11 cellular contexts compared by ENCODE assay signal in the genomic region with DNA sequence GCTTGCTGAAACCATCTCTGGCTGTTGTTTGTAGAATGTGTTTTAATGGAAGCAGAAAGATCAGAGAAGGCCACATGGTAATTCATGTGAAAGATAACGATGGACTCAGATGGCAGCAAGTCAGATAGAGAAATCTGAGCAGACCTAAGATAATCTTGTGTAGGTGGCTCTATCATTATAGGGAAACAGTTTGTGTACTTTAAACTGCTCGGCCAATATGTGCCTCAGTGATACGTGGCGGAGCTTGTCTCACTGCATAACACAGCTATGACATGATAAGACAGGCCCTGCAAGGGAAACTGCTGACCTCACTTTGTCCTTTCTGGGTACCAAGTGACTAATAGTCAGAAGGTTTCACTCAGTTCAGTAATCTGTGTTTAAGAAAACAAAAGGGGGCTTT. TPM values are rescaled to one million over a fixed set of nuclear protein-coding genes. Genes with fewer than 3 reads are reported as not detected.
DNase-seq lines count a peak whose midpoint lies in the region; ATAC-seq and TF ChIP-seq lines count a peak whose summit lies in the region.
"Had no signal": no experiment of that assay in that cellular context is flagged by ENCODE, and none has a peak within 500 bp of the region (broad histone marks: within the 10 kb centered on the region; RNA-seq: fewer than 3 reads in every experiment).

No MANE protein-coding gene starts in this region.

- no peak overlapping the region for H3K4me3 ChIP-seq in left ventricle myocardium inferior
- H3K4me3 ChIP-seq: A549 had no signal

- ATAC-seq in Right ventricle myocardium superior (ENCODE audit: poor library complexity) (peak; percentile 70), HG03460 (IDR thresholded peaks at IDR 0.05; ENCODE audit: unreplicated experiment) (peak; percentile 61), esophagus mucosa (peak; percentile 100)
- ATAC-seq: A549, Panc1 had no signal

- DNase-seq in Right ventricle myocardium superior (no peak), left ventricle myocardium inferior (no peak), NCI-H510A treated with DMSO at 0.1 percent for 48 hours (lab: John Stamatoyannopoulos, UW) (no peak), AG08395 (ENCODE audit: low spot score) (no peak), iPS-NIHi7 (ENCODE audit: extremely low spot score) (no peak)
- no peak for DNase-seq in activated T-helper 2 cell treated with anti-CD3 and anti-CD28 coated beads, Interferon-gamma antibody, Interleukin-2, Interleukin-4, amounts not matched to agents 10 μg/mL and 5 μg/mL and 100 μg/mL, durations not matched to agents 14 hours and 24 hours and 36 hours (ENCODE audit: low spot score)
- DNase-seq: stimulated activated CD4-positive, alpha-beta T cell treated with anti-CD3 and anti-CD28 coated beads, Interleukin-2, amount 100 ng/mL, for 48 hours had no signal

- no peaks in the 10 kb centered on the region for H3K36me3 Mint-ChIP-seq in activated T-helper 2 cell treated with anti-CD3 and anti-CD28 coated beads, Interferon-gamma antibody, Interleukin-2, Interleukin-4, amounts not matched to agents 10 μg/mL and 5 μg/mL and 100 μg/mL, durations not matched to agents 14 hours and 24 hours and 36 hours (ENCODE audit: low read depth)

- H3K27me3 ChIP-seq in left ventricle myocardium inferior (ENCODE audit: low read depth), result no peaks in the 10 kb centered on the region

- no peak overlapping the region for H3K4me3 Mint-ChIP-seq in activated T-helper 2 cell treated with anti-CD3 and anti-CD28 coated beads, Interferon-gamma antibody, Interleukin-2, Interleukin-4, amounts not matched to agents 10 μg/mL and 5 μg/mL and 100 μg/mL, durations not matched to agents 14 hours and 24 hours and 36 hours (ENCODE audit: low read depth)

- H3K36me3 ChIP-seq in left ventricle myocardium inferior, result no peaks in the 10 kb centered on the region

- no peak for TF ChIP-seq CTCF in left ventricle myocardium inferior (IDR thresholded peaks at IDR 0.05; ENCODE audit: borderline replicate concordance)

- H3K27ac Mint-ChIP-seq in activated T-helper 2 cell treated with anti-CD3 and anti-CD28 coated beads, Interferon-gamma antibody, Interleukin-2, Interleukin-4, amounts not matched to agents 10 μg/mL and 5 μg/mL and 100 μg/mL, durations not matched to agents 14 hours and 24 hours and 36 hours, result no peak overlapping the region

- H3K27me3 Mint-ChIP-seq in activated T-helper 2 cell treated with anti-CD3 and anti-CD28 coated beads, Interferon-gamma antibody, Interleukin-2, Interleukin-4, amounts not matched to agents 10 μg/mL and 5 μg/mL and 100 μg/mL, durations not matched to agents 14 hours and 24 hours and 36 hours (ENCODE audit: low read depth), result no peaks in the 10 kb centered on the region

- no peaks in the 10 kb centered on the region for H3K9me3 Mint-ChIP-seq in activated T-helper 2 cell treated with anti-CD3 and anti-CD28 coated beads, Interferon-gamma antibody, Interleukin-2, Interleukin-4, amounts not matched to agents 10 μg/mL and 5 μg/mL and 100 μg/mL, durations not matched to agents 14 hours and 24 hours and 36 hours

- H3K4me1 ChIP-seq in left ventricle myocardium inferior, result no peaks in the 10 kb centered on the region
- H3K4me1 ChIP-seq: A549 had no signal

- peaks cover 14% of the 10 kb centered on the region for H3K9me3 ChIP-seq in left ventricle myocardium inferior (replicated peaks)
- H3K9me3 ChIP-seq: A549 had no signal

- intact Hi-C loops in Right ventricle myocardium superior (cut with DNase I), result no loop called here
- intact Hi-C loops in left ventricle myocardium inferior (cut with micrococcal nuclease), result no loop called here
- intact Hi-C loops in activated T-helper 2 cell treated with anti-CD3 and anti-CD28 coated beads, Interferon-gamma antibody, Interleukin-2, Interleukin-4, amounts not matched to agents 10 μg/mL and 5 μg/mL and 100 μg/mL, durations not matched to agents 14 hours and 24 hours and 36 hours (cut with micrococcal nuclease), result no loop called here

- H3K27ac ChIP-seq in left ventricle myocardium inferior (replicated peaks), result no peak overlapping the region
- H3K27ac ChIP-seq: A549 had no signal

- no peaks in the 10 kb centered on the region for H3K4me1 Mint-ChIP-seq in activated T-helper 2 cell treated with anti-CD3 and anti-CD28 coated beads, Interferon-gamma antibody, Interleukin-2, Interleukin-4, amounts not matched to agents 10 μg/mL and 5 μg/mL and 100 μg/mL, durations not matched to agents 14 hours and 24 hours and 36 hours (ENCODE audit: low read depth)

RNA-seq across cellular contexts. Expression of a gene that starts 51.0 kb away (rescaled TPM):
- 3.2 TPM for total RNA-seq in Right ventricle myocardium superior
- total RNA-seq in left ventricle myocardium inferior, result 2.8 TPM
- 0.60 TPM for total RNA-seq in esophagus mucosa
- not detected in 2 replicates for total RNA-seq in activated T-helper 2 cell treated with anti-CD3 and anti-CD28 coated beads, Interferon-gamma antibody, Interleukin-2, Interleukin-4, amounts not matched to agents 10 μg/mL and 5 μg/mL and 100 μg/mL, durations not matched to agents 14 hours and 24 hours and 36 hours
